Comparison of ENCODE assay signal across 14 cellular contexts in the genomic region with DNA sequence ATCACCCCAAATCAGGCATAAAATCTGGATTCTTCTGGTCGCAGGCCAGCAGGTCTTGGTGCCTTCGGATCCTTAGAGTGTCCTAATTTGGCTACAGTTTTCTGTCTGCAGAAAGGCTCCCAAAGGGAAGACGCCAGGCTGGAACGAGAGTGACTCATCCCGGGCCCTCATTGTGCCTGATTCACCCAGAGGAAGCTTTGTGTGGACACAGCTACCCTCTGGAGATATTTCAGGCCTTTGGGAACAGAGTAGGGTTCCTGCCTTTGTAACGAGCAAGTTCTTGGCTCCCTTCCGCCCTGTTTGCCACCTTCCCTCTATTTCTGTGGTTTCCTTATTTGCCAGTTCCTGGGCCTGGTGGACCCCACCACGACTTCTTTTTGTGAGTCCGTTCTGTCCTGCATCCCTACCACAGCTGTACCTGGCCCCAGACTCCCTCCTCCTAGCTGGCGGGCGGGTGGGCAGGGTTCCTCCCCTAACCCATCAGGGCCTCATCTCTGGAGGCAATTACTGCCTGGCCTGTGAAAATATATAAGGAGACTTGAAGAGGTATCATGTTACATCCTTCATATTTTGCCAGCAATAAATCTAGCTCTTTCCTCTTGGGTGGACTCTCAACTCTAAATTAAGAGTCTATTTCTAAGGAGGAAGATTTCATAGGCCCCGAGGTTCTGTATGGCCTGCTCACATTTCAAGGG.
A peak's percentile ranks its signal among the peaks of the same experiment; 100 is the strongest.
DNase-seq lines count a peak whose midpoint lies in the region; ATAC-seq and TF ChIP-seq lines count a peak whose summit lies in the region.
"Had no signal": no experiment of that assay in that cellular context is flagged by ENCODE, and none has a peak within 500 bp of the region (broad histone marks: within the 10 kb centered on the region; RNA-seq: fewer than 3 reads in every experiment).

No MANE protein-coding gene starts in this region.

- no peaks in the 10 kb centered on the region for H3K9me3 ChIP-seq in HEK293 (ENCODE audit: control insufficient read depth, insufficient read depth, low read depth, low read length)
- H3K9me3 ChIP-seq in mesenchymal stem cell (ENCODE audit: control insufficient read depth, low read length), result peaks cover 4% of the 10 kb centered on the region
- no peaks in the 10 kb centered on the region for H3K9me3 ChIP-seq in lower lobe of right lung

- H3K27ac ChIP-seq in HEK293 (ENCODE audit: extremely low read depth, low read depth, low read length) (peak overlapping the region; percentile 58), brain microvascular endothelial cell (peak overlapping the region; percentile 43), mesenchymal stem cell (ENCODE audit: low read length, poor library complexity, severe bottlenecking) (peak overlapping the region; percentile 16), lower lobe of right lung (no peak overlapping the region), substantia nigra (ENCODE audit: low read depth, low read length, poor library complexity, severe bottlenecking) (no peak overlapping the region)
- H3K27ac ChIP-seq: WERI-Rb-1 had no signal

- H3K27me3 ChIP-seq in brain microvascular endothelial cell (replicated peaks), result no peaks in the 10 kb centered on the region
- peaks cover 0 to 3% of the 10 kb centered on the region in 2 experiments for H3K27me3 ChIP-seq in mesenchymal stem cell (ENCODE audit: control insufficient read depth in 1 of 2, insufficient read depth in 1 of 2, low read length in 2 of 2)
- H3K27me3 ChIP-seq in lower lobe of right lung (ENCODE audit: low read depth), result no peaks in the 10 kb centered on the region

- H4K91ac ChIP-seq in mesenchymal stem cell (ENCODE audit: low read length), result peak overlapping the region; percentile 65

- peak overlapping the region; percentile 86 for H2BK120ac ChIP-seq in mesenchymal stem cell (ENCODE audit: low read depth, low read length)

- peak overlapping the region; percentile 12 to 76 for H2BK12ac ChIP-seq in mesenchymal stem cell (ENCODE audit: low read length in 2 of 2)

- H3K79me1 ChIP-seq in mesenchymal stem cell (replicated peaks; ENCODE audit: low read length, poor library complexity, severe bottlenecking), result no peaks in the 10 kb centered on the region

- H3K14ac ChIP-seq in mesenchymal stem cell (ENCODE audit: low read length in 2 of 2), result no peak overlapping the region

- intact Hi-C loops in lower lobe of right lung (cut with DNase I), result no loop called here

- POLR2A ChIA-PET in HEK293 (lab: Yijun Ruan, JAX), result interaction anchor here (0.6 kb wide), 1 partner anchor 513 kb away, joined by 4 read pairs; no protein-coding TSS in a partner anchor

- no peak overlapping the region for H3K23ac ChIP-seq in mesenchymal stem cell (ENCODE audit: low read length in 2 of 2)

- H3K18ac ChIP-seq in mesenchymal stem cell (ENCODE audit: low read depth in 1 of 2, low read length in 2 of 2), result peak overlapping the region; percentile 14 to 28

- no peak overlapping the region for H2AK5ac ChIP-seq in mesenchymal stem cell (ENCODE audit: low read length, severe bottlenecking)

- no peak overlapping the region for H2BK5ac ChIP-seq in mesenchymal stem cell (ENCODE audit: low read depth, low read length, poor library complexity, severe bottlenecking)

- H3K9ac ChIP-seq in mesenchymal stem cell (ENCODE audit: low read length), result no peak overlapping the region

- TF ChIP-seq CTCF in HEK293 (tag by site-specific recombination; IDR thresholded peaks at IDR 0.05), result no peak
- no peak for TF ChIP-seq CTCF in brain microvascular endothelial cell (IDR thresholded peaks at IDR 0.05; ENCODE audit: low read depth, low read length, missing control alignments)
- no peak for TF ChIP-seq CTCF in lower lobe of right lung (IDR thresholded peaks at IDR 0.05)

- H3K4me2 ChIP-seq in mesenchymal stem cell (ENCODE audit: low read length, poor library complexity, severe bottlenecking), result no peak overlapping the region

- WGBS in mesenchymal stem cell, result 38% methylated on average over 10 of the region's 12 CpGs

- no peak overlapping the region for H2AFZ ChIP-seq in mesenchymal stem cell (ENCODE audit: low read depth, low read length)

- peak overlapping the region; percentile 79 for H4K8ac ChIP-seq in mesenchymal stem cell (ENCODE audit: low read length)

- ATAC-seq in lower lobe of right lung, result no peak
- ATAC-seq: K562, Right ventricle myocardium inferior had no signal

- DNase-seq in A172 (ENCODE audit: low spot score) (peak; percentile 87), brain microvascular endothelial cell (peak; percentile 74), mesenchymal stem cell (peak; percentile 86), NCI-H2171 treated with DMSO at 0.1 percent for 48 hours (lab: John Stamatoyannopoulos, UW) (no peak), lower lobe of right lung (no peak), substantia nigra (lab: John Stamatoyannopoulos, UW) (no peak)
- DNase-seq in stimulated activated CD4-positive, alpha-beta T cell treated with anti-CD3 and anti-CD28 coated beads, Interleukin-15, amount 100 ng/mL, for 24 hours, result no peak
- DNase-seq: cerebellar nuclear complex, H9, NCI-H2107, WERI-Rb-1 had no signal

- peak overlapping the region in 1 of 2 experiments; percentile 71 for H3K4ac ChIP-seq in mesenchymal stem cell (ENCODE audit: low read depth in 1 of 2, low read length in 2 of 2)

- no peak overlapping the region for H2BK15ac ChIP-seq in mesenchymal stem cell (ENCODE audit: low read depth, poor library complexity, severe bottlenecking)

- in situ Hi-C loops in brain microvascular endothelial cell (cut with HindIII; ENCODE audit: low pct_ligation_motif_present, low sequenced_read_pairs), result no loop called here

- peaks cover 6% of the 10 kb centered on the region for H3K4me1 ChIP-seq in HEK293 (ENCODE audit: control insufficient read depth, insufficient read depth, low read length)
- peaks cover 17% of the 10 kb centered on the region for H3K4me1 ChIP-seq in mesenchymal stem cell (ENCODE audit: control insufficient read depth, insufficient read depth, low read depth, low read length)
- peaks cover 11% of the 10 kb centered on the region for H3K4me1 ChIP-seq in lower lobe of right lung

- CTCF ChIA-PET in HEK293 (lab: Yijun Ruan, JAX), result no interaction called here

- H3K36me3 ChIP-seq in HEK293 (ENCODE audit: control insufficient read depth in 2 of 2, insufficient read depth in 1 of 2, low read length in 2 of 2) (no peaks in the 10 kb centered on the region), brain microvascular endothelial cell (replicated peaks) (no peaks in the 10 kb centered on the region), mesenchymal stem cell (ENCODE audit: control insufficient read depth in 1 of 2, insufficient read depth in 2 of 2, low read depth in 1 of 2, low read length in 2 of 2) (no peaks in the 10 kb centered on the region), lower lobe of right lung (no peaks in the 10 kb centered on the region)
- H3K36me3 ChIP-seq: WERI-Rb-1 had no signal

- H3K4me3 ChIP-seq in HEK293 (ENCODE audit: low read depth, low read length), result no peak overlapping the region
- no peak overlapping the region for H3K4me3 ChIP-seq in brain microvascular endothelial cell (ENCODE audit: low read depth, low read length)
- H3K4me3 ChIP-seq in mesenchymal stem cell (ENCODE audit: insufficient read depth in 1 of 2, low read depth in 1 of 2, low read length in 2 of 2), result no peak overlapping the region
- H3K4me3 ChIP-seq in lower lobe of right lung, result no peak overlapping the region
- H3K4me3 ChIP-seq: K562 had no signal

TF ChIP-seq in HEK293, 187 proteins besides CTCF, POLR2A, EP300 and RAD21:
- TF ChIP-seq WT1 (tag by site-specific recombination; IDR thresholded peaks at IDR 0.05), result peak; percentile 67
- no peak for TF ChIP-seq ZNF544 (tag by site-specific recombination; IDR thresholded peaks at IDR 0.05)
- TF ChIP-seq, protein P1, sequence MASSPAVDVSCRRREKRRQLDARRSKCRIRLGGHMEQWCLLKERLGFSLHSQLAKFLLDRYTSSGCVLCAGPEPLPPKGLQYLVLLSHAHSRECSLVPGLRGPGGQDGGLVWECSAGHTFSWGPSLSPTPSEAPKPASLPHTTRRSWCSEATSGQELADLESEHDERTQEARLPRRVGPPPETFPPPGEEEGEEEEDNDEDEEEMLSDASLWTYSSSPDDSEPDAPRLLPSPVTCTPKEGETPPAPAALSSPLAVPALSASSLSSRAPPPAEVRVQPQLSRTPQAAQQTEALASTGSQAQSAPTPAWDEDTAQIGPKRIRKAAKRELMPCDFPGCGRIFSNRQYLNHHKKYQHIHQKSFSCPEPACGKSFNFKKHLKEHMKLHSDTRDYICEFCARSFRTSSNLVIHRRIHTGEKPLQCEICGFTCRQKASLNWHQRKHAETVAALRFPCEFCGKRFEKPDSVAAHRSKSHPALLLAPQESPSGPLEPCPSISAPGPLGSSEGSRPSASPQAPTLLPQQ (tag by site-specific recombination; IDR thresholded peaks at IDR 0.05), result peak; percentile 80
- no peak for TF ChIP-seq ZEB2 (tag by site-specific recombination; IDR thresholded peaks at IDR 0.05)
- peak; percentile 83 for TF ChIP-seq ZFP69B (tag by site-specific recombination; IDR thresholded peaks at IDR 0.05)
- 0 out of 2 replicates have a peak, but pooled peaks have one; percentile 43 for TF ChIP-seq SP7 (tag by site-specific recombination; IDR thresholded peaks at IDR 0.05)
- no peak for TF ChIP-seq BCL11A (tag by site-specific recombination; IDR thresholded peaks at IDR 0.05; ENCODE audit: low read depth)
- peak; percentile 56; the same call in 1 of the 2 replicates for TF ChIP-seq MYNN (tag by site-specific recombination; IDR thresholded peaks at IDR 0.05; ENCODE audit: borderline replicate concordance)
- peak; percentile 28; the same call in 1 of the 2 replicates for TF ChIP-seq ZNF335 (tag by site-specific recombination; conservative IDR thresholded peaks at IDR 0.05)
- TF ChIP-seq ZNF23 (tag by site-specific recombination; IDR thresholded peaks at IDR 0.05; ENCODE audit: borderline replicate concordance), result no peak
- TF ChIP-seq ZNF600 (tag by site-specific recombination; IDR thresholded peaks at IDR 0.05), result peak; percentile 51; the same call in 1 of the 2 replicates
- TF ChIP-seq ZNF561 (tag by site-specific recombination; IDR thresholded peaks at IDR 0.05; ENCODE audit: borderline replicate concordance), result peak; percentile 53; the same call in 1 of the 2 replicates
- TF ChIP-seq, protein P2, sequence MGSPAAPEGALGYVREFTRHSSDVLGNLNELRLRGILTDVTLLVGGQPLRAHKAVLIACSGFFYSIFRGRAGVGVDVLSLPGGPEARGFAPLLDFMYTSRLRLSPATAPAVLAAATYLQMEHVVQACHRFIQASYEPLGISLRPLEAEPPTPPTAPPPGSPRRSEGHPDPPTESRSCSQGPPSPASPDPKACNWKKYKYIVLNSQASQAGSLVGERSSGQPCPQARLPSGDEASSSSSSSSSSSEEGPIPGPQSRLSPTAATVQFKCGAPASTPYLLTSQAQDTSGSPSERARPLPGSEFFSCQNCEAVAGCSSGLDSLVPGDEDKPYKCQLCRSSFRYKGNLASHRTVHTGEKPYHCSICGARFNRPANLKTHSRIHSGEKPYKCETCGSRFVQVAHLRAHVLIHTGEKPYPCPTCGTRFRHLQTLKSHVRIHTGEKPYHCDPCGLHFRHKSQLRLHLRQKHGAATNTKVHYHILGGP (tag by site-specific recombination; IDR thresholded peaks at IDR 0.05), result no peak

Comparison
In these comparisons a context has a peak if more than half of its experiments do, and no peak if none do; other contexts are left out.
1. DNase-seq: peak in A172 (single experiment), brain microvascular endothelial cell (single experiment) and mesenchymal stem cell (single experiment); none in NCI-H2171 treated with DMSO at 0.1 percent for 48 hours (single experiment), lower lobe of right lung (single experiment), substantia nigra (0 of 49) and stimulated activated CD4-positive, alpha-beta T cell treated with anti-CD3 and anti-CD28 coated beads, Interleukin-15, amount 100 ng/mL, for 24 hours (single experiment).
2. H3K27ac ChIP-seq: peak in HEK293 (single experiment), brain microvascular endothelial cell (single experiment) and mesenchymal stem cell (single experiment); none in lower lobe of right lung (single experiment) and substantia nigra (single experiment).